ENCODE assay signal across 22 cellular contexts in genomic region chr7:157866525-157866924, GRCh38.
"Had no signal": no experiment of that assay in that cellular context is flagged by ENCODE, and none has a peak within 500 bp of the region (broad histone marks: within the 10 kb centered on the region; RNA-seq: fewer than 3 reads in every experiment).

No MANE protein-coding gene starts in this region.

- H3K4me2 ChIP-seq: KMS-11 had no signal

- H3K9ac ChIP-seq: KMS-11 had no signal

- H3K27me3 ChIP-seq: SJSA1 had no signal

- H3K4me1 ChIP-seq: SJSA1 had no signal

- H3K27ac Mint-ChIP-seq: IgD-negative memory B cell had no signal

- H3K4me3 ChIP-seq: K562, SJSA1, SK-N-MC had no signal

- ATAC-seq: K562 had no signal

- H3K27ac ChIP-seq: KMS-11, SJSA1, SK-N-MC had no signal

- H3K36me3 ChIP-seq: SJSA1 had no signal

- FAIRE-seq: RCC 7860 had no signal

- H3K27me3 Mint-ChIP-seq: IgD-negative memory B cell had no signal

- H3K36me3 Mint-ChIP-seq: IgD-negative memory B cell had no signal

- H3K4me3 Mint-ChIP-seq: IgD-negative memory B cell had no signal

- DNase-seq: Kasumi-1, MM.1S, NCI-H1092 treated with DMSO at 0.1 percent for 48 hours, NCI-H1436 treated with DMSO at 0.1 percent for 48 hours, NCI-H1694, NCI-H2029 treated with DMSO at 0.1 percent for 48 hours, NCI-H2171, NCI-H226, NCI-H446, NCI-H510A, NCI-H524 treated with DMSO at 0.1 percent for 48 hours, NCI-H69, NCI-H774, Right ventricle myocardium superior, RPMI8226, SIG-M5 had no signal
